In the genomic region with DNA sequence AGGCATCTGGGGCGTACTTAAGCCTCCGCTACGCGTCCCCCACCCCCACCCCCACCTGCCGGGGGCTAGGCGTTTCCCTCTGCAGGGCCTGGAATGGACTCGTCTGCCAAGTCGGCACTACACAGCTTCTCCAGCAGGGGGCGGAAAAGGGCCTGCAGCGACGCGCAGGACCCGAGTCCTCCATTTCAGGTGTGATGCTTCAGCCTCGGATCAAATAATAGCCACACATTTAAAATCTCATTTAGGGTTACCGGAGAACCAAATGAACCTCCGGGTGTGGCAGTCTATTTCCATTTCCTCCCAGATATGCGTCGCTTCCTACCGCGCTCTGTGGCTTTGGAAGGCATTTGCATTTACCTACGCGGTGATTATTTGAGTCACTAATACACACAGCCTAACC, we compare ENCODE assay signal across 8 cellular contexts. TPM values are rescaled to one million over a fixed set of nuclear protein-coding genes. Genes with fewer than 3 reads are reported as not detected.
DNase-seq lines count a peak whose midpoint lies in the region; ATAC-seq and TF ChIP-seq lines count a peak whose summit lies in the region.

No MANE protein-coding gene starts in this region.

- DNase-seq in SIG-M5 treated with dmso at 0.1 percent for 504 hours (lab: John Stamatoyannopoulos, UW; ENCODE audit: unreplicated experiment) (peak; percentile 0), SIG-M5 (lab: John Stamatoyannopoulos, UW) (no peak), RPMI8226 (peak; percentile 56), left cardiac atrium (peak; percentile 23), spleen (peak; percentile 86), NCI-H2029 treated with DMSO at 0.1 percent for 48 hours (lab: John Stamatoyannopoulos, UW) (no peak)
- DNase-seq in activated gamma-delta T cell treated with anti-CD3 and anti-CD28 coated beads, Interleukin-2, amount 50 U/mL, for 16 hours (ENCODE audit: low read depth) = peak; percentile 12

- peak; percentile 61 for ATAC-seq in HG02981 (IDR thresholded peaks at IDR 0.05; ENCODE audit: unreplicated experiment)
- no peak for ATAC-seq in left cardiac atrium

- H3K9me3 ChIP-seq in spleen = no peaks in the 10 kb centered on the region

- peak overlapping the region in 1 of 8 donors; percentile 46 for H3K4me3 ChIP-seq in spleen

- H3K27ac ChIP-seq in spleen = peak overlapping the region in 1 of 8 donors; percentile 11

- peaks cover 0 to 20% (median 4%) of the 10 kb centered on the region in 6 donors for H3K4me1 ChIP-seq in spleen

- TF ChIP-seq POLR2A in spleen (IDR thresholded peaks at IDR 0.05) = no peak

- 8 to 36% (median 15%) methylated on average over 9 to 22 of the region's 22 CpGs for WGBS in spleen, 5 donors

- intact Hi-C loops in left cardiac atrium (cut with DNase I) (no loop called here), spleen (cut with DNase I; ENCODE audit: low total_unique reads) (no loop called here)

- H3K27me3 ChIP-seq in spleen (replicated peaks in 1 of 7) = peaks cover 0 to 44% (median 14%) of the 10 kb centered on the region in 7 donors

- peak; percentile 24 to 73 (median 55) for TF ChIP-seq CTCF in spleen (IDR thresholded peaks at IDR 0.05 in 8 of 11, conservative IDR thresholded peaks at IDR 0.05 in 3 of 11)

- H3K36me3 ChIP-seq in spleen = no peaks in the 10 kb centered on the region

RNA-seq across cellular contexts. Expression of a gene that starts 2.9 kb away (rescaled TPM):
- under 1 TPM; 0.29 to 0.47 TPM for total RNA-seq in left cardiac atrium
- total RNA-seq in spleen = 1 to 10 TPM; 1.7 to 7.3 (median 3.9) TPM
- under 1 TPM; 0.09 to 0.29 (median 0.11) TPM for polyA plus RNA-seq in spleen

Comparison
In these comparisons a context has a peak if more than half of its experiments do, and no peak if none do; other contexts are left out.
1. DNase-seq: peak in SIG-M5 treated with dmso at 0.1 percent for 504 hours (single experiment), RPMI8226 (single experiment), activated gamma-delta T cell treated with anti-CD3 and anti-CD28 coated beads, Interleukin-2, amount 50 U/mL, for 16 hours (single experiment), left cardiac atrium (single experiment) and spleen (single experiment); none in SIG-M5 (single experiment) and NCI-H2029 treated with DMSO at 0.1 percent for 48 hours (single experiment).